ENCODE assay signal across 1 cellular context in the genomic region with DNA sequence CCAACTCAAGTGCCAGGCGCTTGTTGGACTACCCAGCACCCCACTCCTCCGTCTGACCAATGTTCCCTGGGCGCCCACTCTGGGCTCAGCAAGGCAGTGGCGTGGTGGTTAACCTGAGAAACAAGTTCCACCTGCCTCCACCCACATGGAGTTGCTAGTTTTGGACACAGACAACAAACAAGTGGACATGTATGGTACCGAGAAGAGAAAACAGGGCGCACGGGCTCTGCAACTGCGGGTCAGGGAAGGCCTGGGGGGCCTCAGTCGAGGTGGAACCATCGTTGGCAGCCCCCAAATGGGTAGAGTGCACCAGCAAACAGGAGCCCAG.
TF ChIP-seq lines count a peak whose summit lies in the region.

No MANE protein-coding gene starts in this region.

TF ChIP-seq in WTC11, 78 proteins besides CTCF, POLR2A, EP300 and RAD21 (continued from another document):
- TF ChIP-seq ZNF532 (CRISPR knock-in tag; IDR thresholded peaks at IDR 0.05; ENCODE audit: borderline replicate concordance) (no peak), ZNF671 (CRISPR knock-in tag; IDR thresholded peaks at IDR 0.05) (no peak), NFE2L1 (CRISPR knock-in tag; IDR thresholded peaks at IDR 0.05) (no peak), ZNF396 (CRISPR knock-in tag; IDR thresholded peaks at IDR 0.05; ENCODE audit: borderline replicate concordance) (no peak), KAT7 (CRISPR knock-in tag; IDR thresholded peaks at IDR 0.05; ENCODE audit: borderline replicate concordance) (no peak), ZNF232 (CRISPR knock-in tag; IDR thresholded peaks at IDR 0.05) (no peak), SMAD3 (CRISPR knock-in tag; IDR thresholded peaks at IDR 0.05; ENCODE audit: borderline replicate concordance) (no peak)
- TF ChIP-seq, protein P1, sequence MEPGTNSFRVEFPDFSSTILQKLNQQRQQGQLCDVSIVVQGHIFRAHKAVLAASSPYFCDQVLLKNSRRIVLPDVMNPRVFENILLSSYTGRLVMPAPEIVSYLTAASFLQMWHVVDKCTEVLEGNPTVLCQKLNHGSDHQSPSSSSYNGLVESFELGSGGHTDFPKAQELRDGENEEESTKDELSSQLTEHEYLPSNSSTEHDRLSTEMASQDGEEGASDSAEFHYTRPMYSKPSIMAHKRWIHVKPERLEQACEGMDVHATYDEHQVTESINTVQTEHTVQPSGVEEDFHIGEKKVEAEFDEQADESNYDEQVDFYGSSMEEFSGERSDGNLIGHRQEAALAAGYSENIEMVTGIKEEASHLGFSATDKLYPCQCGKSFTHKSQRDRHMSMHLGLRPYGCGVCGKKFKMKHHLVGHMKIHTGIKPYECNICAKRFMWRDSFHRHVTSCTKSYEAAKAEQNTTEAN (CRISPR knock-in tag; IDR thresholded peaks at IDR 0.05) = no peak
TF ChIP-seq in WTC11: peak in this region for 0.
